15 cellular contexts compared by ENCODE assay signal in genomic region chr12:34294671-34295365, GRCh38.
"Had no signal": no experiment of that assay in that cellular context is flagged by ENCODE, and none has a peak within 500 bp of the region (broad histone marks: within the 10 kb centered on the region; RNA-seq: fewer than 3 reads in every experiment).

No MANE protein-coding gene starts in this region.

- ATAC-seq: activated CD4-positive, CD25-positive, alpha-beta regulatory T cell treated with anti-CD3 and anti-CD28 coated beads, Interleukin-2, amount 50 U/mL, for 24 hours; activated T-helper 17 cell treated with anti-CD3 and anti-CD28 coated beads, Interleukin-2, amount 50 U/mL, for 72 hours; foreskin keratinocyte; left lobe of liver had no signal

- FAIRE-seq: colon, endothelial cell of umbilical vein, small intestine had no signal

- H3K27me3 ChIP-seq: breast epithelium, foreskin keratinocyte had no signal

- H3K36me3 ChIP-seq: breast epithelium had no signal

- DNase-seq: activated CD4-positive, alpha-beta memory T cell treated with anti-CD3 and anti-CD28 coated beads for 36 hours; anterior cingulate cortex; effector CD4-positive, alpha-beta T cell; foreskin keratinocyte; mesenchymal stem cell; SIG-M5; small intestine had no signal

- H3K27ac Mint-ChIP-seq: activated CD4-positive, alpha-beta memory T cell treated with anti-CD3 and anti-CD28 coated beads for 36 hours; activated naive CD8-positive, alpha-beta T cell; activated T-helper 17 cell treated with anti-CD3 and anti-CD28 coated beads, Interleukin-2, amount 50 U/mL, for 72 hours; type B pancreatic cell had no signal

- H3K36me3 Mint-ChIP-seq: activated naive CD8-positive, alpha-beta T cell; type B pancreatic cell had no signal

- H3K4me1 ChIP-seq: breast epithelium, foreskin keratinocyte had no signal

- H3K27ac ChIP-seq: breast epithelium, foreskin keratinocyte had no signal

- H3K27me3 Mint-ChIP-seq: activated CD4-positive, alpha-beta memory T cell treated with anti-CD3 and anti-CD28 coated beads for 36 hours; activated naive CD8-positive, alpha-beta T cell; activated T-helper 17 cell treated with anti-CD3 and anti-CD28 coated beads, Interleukin-2, amount 50 U/mL, for 72 hours; type B pancreatic cell had no signal

- H3K4me1 Mint-ChIP-seq: activated T-helper 17 cell treated with anti-CD3 and anti-CD28 coated beads, Interleukin-2, amount 50 U/mL, for 72 hours had no signal

- H3K4me3 Mint-ChIP-seq: activated CD4-positive, alpha-beta memory T cell treated with anti-CD3 and anti-CD28 coated beads for 36 hours; activated naive CD8-positive, alpha-beta T cell; activated T-helper 17 cell treated with anti-CD3 and anti-CD28 coated beads, Interleukin-2, amount 50 U/mL, for 72 hours; type B pancreatic cell had no signal

- H3K4me3 ChIP-seq: breast epithelium had no signal
